1 cellular context compared by ENCODE assay signal in genomic region chr12:117102834-117103181, GRCh38.
A peak's percentile ranks its signal among the peaks of the same experiment; 100 is the strongest.
TF ChIP-seq lines count a peak whose summit lies in the region.

No MANE protein-coding gene starts in this region.

TF ChIP-seq in K562, 482 proteins besides CTCF, POLR2A, EP300 and RAD21:
- peak; percentile 99 for TF ChIP-seq ZNF232 (CRISPR knock-in tag; IDR thresholded peaks at IDR 0.05)
